In genomic region chr12:94169495-94169894, GRCh38 we compare ENCODE assay signal across 23 cellular contexts. TPM values are rescaled to one million over a fixed set of nuclear protein-coding genes. Genes with fewer than 3 reads are reported as not detected.
A peak's percentile ranks its signal among the peaks of the same experiment; 100 is the strongest.
DNase-seq lines count a peak whose midpoint lies in the region; ATAC-seq and TF ChIP-seq lines count a peak whose summit lies in the region.
"Had no signal": no experiment of that assay in that cellular context is flagged by ENCODE, and none has a peak within 500 bp of the region (broad histone marks: within the 10 kb centered on the region; RNA-seq: fewer than 3 reads in every experiment).

No MANE protein-coding gene starts in this region.

- H3K27ac Mint-ChIP-seq in activated T-cell treated with anti-CD3 and anti-CD28 coated beads, Interleukin-2, amount 50 U/mL, for 72 hours = no peak overlapping the region
- peak overlapping the region; percentile 46 for H3K27ac Mint-ChIP-seq in activated T-helper 1 cell treated with anti-CD3 and anti-CD28 coated beads, Interleukin-12 subunit alpha, Interleukin-12 subunit beta, Interleukin-2, Interleukin-4 antibody, amounts not matched to agents 30 ng/mL and 10 ng/mL and 1 ng/mL, durations not matched to agents 14 hours and 24 hours and 36 hours
- H3K27ac Mint-ChIP-seq: activated CD8-positive, alpha-beta memory T cell treated with anti-CD3 and anti-CD28 coated beads, Interleukin-2, amount 10 ng/mL, durations not matched to agents 7 days and 5 days; nephron progenitor cell had no signal

- H3K36me3 ChIP-seq in HEK293 (ENCODE audit: control insufficient read depth in 2 of 2, insufficient read depth in 1 of 2, low read length in 2 of 2) (no peaks in the 10 kb centered on the region), neutrophil (peaks cover 38% of the 10 kb centered on the region)
- H3K36me3 ChIP-seq: pancreas had no signal

- intact Hi-C loops in activated T-helper 1 cell treated with anti-CD3 and anti-CD28 coated beads, Interleukin-12 subunit alpha, Interleukin-12 subunit beta, Interleukin-2, Interleukin-4 antibody, amounts not matched to agents 30 ng/mL and 10 ng/mL and 1 ng/mL, durations not matched to agents 14 hours and 24 hours and 36 hours (cut with micrococcal nuclease) = loop anchor here (1.0 kb wide), 1 partner anchor 21 kb away; the partner anchor contains the start of gene PLXNC1

- ATAC-seq in activated T-cell treated with anti-CD3 and anti-CD28 coated beads, Interleukin-2, amount 50 U/mL, for 72 hours (replicated peaks in 1 of 2) = peak; percentile 47 to 66
- no peak for ATAC-seq in GM21619 (IDR thresholded peaks at IDR 0.05; ENCODE audit: unreplicated experiment)
- ATAC-seq: activated CD8-positive, alpha-beta memory T cell treated with anti-CD3 and anti-CD28 coated beads, Interleukin-2, amount 10 ng/mL, durations not matched to agents 7 days and 5 days; lower lobe of right lung; mucosa of descending colon; pancreas had no signal

- H3K36me3 Mint-ChIP-seq in activated T-cell treated with anti-CD3 and anti-CD28 coated beads, Interleukin-2, amount 50 U/mL, for 72 hours (ENCODE audit: insufficient read depth in 2 of 2) = peaks cover 3 to 6% of the 10 kb centered on the region in 2 donors
- peaks cover 36% of the 10 kb centered on the region for H3K36me3 Mint-ChIP-seq in activated T-helper 1 cell treated with anti-CD3 and anti-CD28 coated beads, Interleukin-12 subunit alpha, Interleukin-12 subunit beta, Interleukin-2, Interleukin-4 antibody, amounts not matched to agents 30 ng/mL and 10 ng/mL and 1 ng/mL, durations not matched to agents 14 hours and 24 hours and 36 hours (ENCODE audit: low read depth)

- H3K4me1 ChIP-seq in HEK293 (ENCODE audit: control insufficient read depth, insufficient read depth, low read length) (0 out of 2 replicates have a peak, but pooled peaks cover 2% of the 10 kb centered on the region), neutrophil (ENCODE audit: control insufficient read depth in 1 of 2, insufficient read depth in 1 of 2, low read depth in 1 of 2, low read length in 1 of 2) (peaks cover 73 to 76% of the 10 kb centered on the region in 2 experiments)
- H3K4me1 ChIP-seq: pancreas had no signal

- H3K9me3 ChIP-seq in HEK293 (ENCODE audit: control insufficient read depth, insufficient read depth, low read depth, low read length) (no peaks in the 10 kb centered on the region), neutrophil (no peaks in the 10 kb centered on the region)
- H3K9me3 ChIP-seq: lower lobe of right lung, mucosa of descending colon, pancreas, SK-N-SH, upper lobe of left lung had no signal

- H3K27me3 Mint-ChIP-seq in activated T-cell treated with anti-CD3 and anti-CD28 coated beads, Interleukin-2, amount 50 U/mL, for 72 hours (ENCODE audit: low read depth) = peaks cover 7% of the 10 kb centered on the region
- H3K27me3 Mint-ChIP-seq in activated T-helper 1 cell treated with anti-CD3 and anti-CD28 coated beads, Interleukin-12 subunit alpha, Interleukin-12 subunit beta, Interleukin-2, Interleukin-4 antibody, amounts not matched to agents 30 ng/mL and 10 ng/mL and 1 ng/mL, durations not matched to agents 14 hours and 24 hours and 36 hours (ENCODE audit: insufficient read depth) = peaks cover 2% of the 10 kb centered on the region
- H3K27me3 Mint-ChIP-seq: activated CD8-positive, alpha-beta memory T cell treated with anti-CD3 and anti-CD28 coated beads, Interleukin-2, amount 10 ng/mL, durations not matched to agents 7 days and 5 days had no signal

- H3K27me3 ChIP-seq in neutrophil = no peaks in the 10 kb centered on the region
- H3K27me3 ChIP-seq: pancreas, upper lobe of left lung had no signal

- CTCF ChIA-PET in HEK293 (lab: Yijun Ruan, JAX) = no interaction called here
- CTCF ChIA-PET in RWPE1 (lab: Yijun Ruan, JAX) = interaction anchor here (0.8 kb wide), 1 partner anchor 9 kb away, joined by 3 read pairs; no protein-coding TSS in a partner anchor

- no peak for TF ChIP-seq CTCF in HEK293 (tag by site-specific recombination; IDR thresholded peaks at IDR 0.05)
- TF ChIP-seq CTCF in neutrophil (IDR thresholded peaks at IDR 0.05) = no peak
- TF ChIP-seq CTCF in RWPE1 (conservative IDR thresholded peaks at IDR 0.05; ENCODE audit: low read depth) = no peak

- peak in 1 of 2 donors; percentile 43 for DNase-seq in activated T-cell treated with anti-CD3 and anti-CD28 coated beads, Interleukin-2, amount 50 U/mL, for 72 hours
- DNase-seq in activated T-cell treated with anti-CD3 and anti-CD28 coated beads for 4 hours (no peak), HCEC 1CT (no peak), RWPE1 (ENCODE audit: low spot score) (no peak)
- DNase-seq in activated T-helper 1 cell treated with anti-CD3 and anti-CD28 coated beads, Interleukin-12 subunit alpha, Interleukin-12 subunit beta, Interleukin-2, Interleukin-4 antibody, amounts not matched to agents 30 ng/mL and 10 ng/mL and 1 ng/mL, durations not matched to agents 14 hours and 24 hours and 36 hours (ENCODE audit: low spot score) = no peak
- DNase-seq: activated CD8-positive, alpha-beta memory T cell treated with anti-CD3 and anti-CD28 coated beads, Interleukin-2, amount 10 ng/mL, durations not matched to agents 7 days and 5 days; activated gamma-delta T cell treated with Interleukin-2 at 50 U/mL for 16 hours; central memory CD4-positive, alpha-beta T cell; IMR-90; lower lobe of right lung; mucosa of descending colon; NCI-H1105; NCI-H1930; NCI-H226; nephron progenitor cell; pancreas; SK-N-SH; T-helper 9 cell; upper lobe of left lung had no signal

- H3K9me3 Mint-ChIP-seq in activated T-cell treated with anti-CD3 and anti-CD28 coated beads, Interleukin-2, amount 50 U/mL, for 72 hours = no peaks in the 10 kb centered on the region
- H3K9me3 Mint-ChIP-seq in activated T-helper 1 cell treated with anti-CD3 and anti-CD28 coated beads, Interleukin-12 subunit alpha, Interleukin-12 subunit beta, Interleukin-2, Interleukin-4 antibody, amounts not matched to agents 30 ng/mL and 10 ng/mL and 1 ng/mL, durations not matched to agents 14 hours and 24 hours and 36 hours = no peaks in the 10 kb centered on the region
- H3K9me3 Mint-ChIP-seq: nephron progenitor cell had no signal

- no peak overlapping the region for H3K27ac ChIP-seq in HEK293 (ENCODE audit: extremely low read depth, low read depth, low read length)
- peak overlapping the region; percentile 99 for H3K27ac ChIP-seq in neutrophil
- H3K27ac ChIP-seq in RWPE1 = no peak overlapping the region
- H3K27ac ChIP-seq: lower lobe of right lung, pancreas, upper lobe of left lung had no signal

- H3K4me3 Mint-ChIP-seq in activated T-cell treated with anti-CD3 and anti-CD28 coated beads, Interleukin-2, amount 50 U/mL, for 72 hours = peak overlapping the region in 1 of 2 donors; percentile 41
- no peak overlapping the region for H3K4me3 Mint-ChIP-seq in activated T-helper 1 cell treated with anti-CD3 and anti-CD28 coated beads, Interleukin-12 subunit alpha, Interleukin-12 subunit beta, Interleukin-2, Interleukin-4 antibody, amounts not matched to agents 30 ng/mL and 10 ng/mL and 1 ng/mL, durations not matched to agents 14 hours and 24 hours and 36 hours
- H3K4me3 Mint-ChIP-seq: activated CD8-positive, alpha-beta memory T cell treated with anti-CD3 and anti-CD28 coated beads, Interleukin-2, amount 10 ng/mL, durations not matched to agents 7 days and 5 days; CD14-positive monocyte; nephron progenitor cell had no signal

- POLR2A ChIA-PET in HEK293 (lab: Yijun Ruan, JAX) = no interaction called here
- POLR2A ChIA-PET in RWPE1 (lab: Yijun Ruan, JAX; ENCODE audit: low non-redundant PET) = no interaction called here

- H3K4me1 Mint-ChIP-seq in activated T-cell treated with anti-CD3 and anti-CD28 coated beads, Interleukin-2, amount 50 U/mL, for 72 hours (ENCODE audit: low read depth) = peaks cover 84% of the 10 kb centered on the region
- H3K4me1 Mint-ChIP-seq in activated T-helper 1 cell treated with anti-CD3 and anti-CD28 coated beads, Interleukin-12 subunit alpha, Interleukin-12 subunit beta, Interleukin-2, Interleukin-4 antibody, amounts not matched to agents 30 ng/mL and 10 ng/mL and 1 ng/mL, durations not matched to agents 14 hours and 24 hours and 36 hours (ENCODE audit: low read depth) = peaks cover 55% of the 10 kb centered on the region

- H3K4me3 ChIP-seq in HEK293 (ENCODE audit: low read depth, low read length) (no peak overlapping the region), neutrophil (ENCODE audit: low read depth in 1 of 2, low read length in 1 of 2) (no peak overlapping the region)
- H3K4me3 ChIP-seq: lower lobe of right lung, mucosa of descending colon, pancreas, upper lobe of left lung had no signal

TF ChIP-seq in HEK293, 187 proteins besides CTCF, POLR2A, EP300 and RAD21:
- TF ChIP-seq GFI1B (tag by site-specific recombination; IDR thresholded peaks at IDR 0.05) (no peak), EGR2 (tag by site-specific recombination; IDR thresholded peaks at IDR 0.05; ENCODE audit: low read depth) (peak; percentile 26; the same call in 1 of the 2 replicates)

RNA-seq across cellular contexts. Expression of gene PLXNC1, which starts 21.1 kb away (rescaled TPM):
- 10 to 100 TPM; 11.3 to 14.1 TPM for total RNA-seq in activated T-cell treated with anti-CD3 and anti-CD28 coated beads, Interleukin-2, amount 50 U/mL, for 72 hours
- total RNA-seq in activated T-helper 1 cell treated with anti-CD3 and anti-CD28 coated beads, Interleukin-12 subunit alpha, Interleukin-12 subunit beta, Interleukin-2, Interleukin-4 antibody, amounts not matched to agents 30 ng/mL and 10 ng/mL and 1 ng/mL, durations not matched to agents 14 hours and 24 hours and 36 hours = 18.8 and 22.7 TPM in 2 replicates
